In genomic region chr22:43884600-43885318, GRCh38 we compare ENCODE assay signal across 8 cellular contexts. TPM values are rescaled to one million over a fixed set of nuclear protein-coding genes. Genes with fewer than 3 reads are reported as not detected.
DNase-seq lines count a peak whose midpoint lies in the region; ATAC-seq and TF ChIP-seq lines count a peak whose summit lies in the region.

No MANE protein-coding gene starts in this region.

- H3K36me3 ChIP-seq in Caco-2 (ENCODE audit: control insufficient read depth, insufficient read depth, low read length) (no peaks in the 10 kb centered on the region), brain microvascular endothelial cell (replicated peaks) (no peaks in the 10 kb centered on the region)

- no peak overlapping the region for H3K4me3 Mint-ChIP-seq in Caco-2 (ENCODE audit: unreplicated experiment)
- H3K4me3 Mint-ChIP-seq in T-cell: no peak overlapping the region

- BruUV-seq in Caco-2 (replicated peaks; lab: Mats Ljungman, UMichigan): no TSS peak

- no peak overlapping the region for H3K27ac Mint-ChIP-seq in Caco-2 (ENCODE audit: unreplicated experiment)
- H3K27ac Mint-ChIP-seq in T-cell: no peak overlapping the region

- H3K27me3 ChIP-seq in Caco-2 (replicated peaks; ENCODE audit: control insufficient read depth, insufficient read depth, low read length) (no peaks in the 10 kb centered on the region), brain microvascular endothelial cell (replicated peaks) (peaks cover 5% of the 10 kb centered on the region)

- H3K36me3 Mint-ChIP-seq in Caco-2 (ENCODE audit: insufficient read depth, unreplicated experiment) (no peaks in the 10 kb centered on the region), T-cell (no peaks in the 10 kb centered on the region)

- H3K4me3 ChIP-seq in Caco-2 (ENCODE audit: low read depth, low read length) (no peak overlapping the region), brain microvascular endothelial cell (ENCODE audit: low read depth, low read length) (no peak overlapping the region)

- in situ Hi-C loops in brain microvascular endothelial cell (cut with HindIII; ENCODE audit: low pct_ligation_motif_present, low sequenced_read_pairs): no loop called here

- no peak for TF ChIP-seq EP300 in Ishikawa (IDR thresholded peaks at IDR 0.05; ENCODE audit: borderline replicate concordance)

- H3K4me1 ChIP-seq in Caco-2: no peaks in the 10 kb centered on the region

- intact Hi-C loops in Caco-2 (cut with micrococcal nuclease; ENCODE audit: unreplicated experiment) (loop anchor here (5.0 kb wide), 1 partner anchor 63 kb away; no protein-coding TSS in a partner anchor), left colon (cut with DNase I, micrococcal nuclease) (no loop called here)

- DNase-seq in Caco-2 (peak; percentile 46 to 65), T-cell (peak in 18 of 34 experiments; percentile 4 to 41 (median 21)), brain microvascular endothelial cell (peak; percentile 11), left colon (peak in 1 of 2 donors; percentile 74)
- peak; percentile 82 for DNase-seq in stimulated activated CD8-positive, alpha-beta memory T cell treated with anti-CD3 and anti-CD28 coated beads, Interleukin-4, amount 100 ng/mL, for 48 hours

- H3K4me1 Mint-ChIP-seq in Caco-2 (ENCODE audit: low read depth, unreplicated experiment) (no peaks in the 10 kb centered on the region), T-cell (no peaks in the 10 kb centered on the region)

- ATAC-seq in GM19452 (IDR thresholded peaks at IDR 0.05; ENCODE audit: unreplicated experiment): peak; percentile 83
- ATAC-seq in T-cell (replicated peaks in 1 of 4): no peak
- peak; percentile 54 for ATAC-seq in left colon
- no peak for ATAC-seq in GM19023 (IDR thresholded peaks at IDR 0.05; ENCODE audit: unreplicated experiment)

- H3K9me3 ChIP-seq in Caco-2: no peaks in the 10 kb centered on the region

- H3K27ac ChIP-seq in brain microvascular endothelial cell: no peak overlapping the region

- peak; percentile 65 for TF ChIP-seq RAD21 in Ishikawa (IDR thresholded peaks at IDR 0.05; ENCODE audit: low read depth)

- CTCF ChIA-PET in Caco-2 (lab: Charles Lee) (interaction anchor here (0.5 to 1.3 kb wide), 5 partner anchors 22 to 829 kb away, joined by 3 to 10 read pairs (median 5); no protein-coding TSS in a partner anchor), T-cell (lab: Charles Lee) (interaction anchor here in 1 of 2 donors (0.5 kb wide), 1 partner anchor 758 kb away, joined by 3 read pairs; no protein-coding TSS in a partner anchor)

- POLR2A ChIA-PET in Caco-2 (lab: Charles Lee): no interaction called here
- POLR2A ChIA-PET in T-cell (lab: Charles Lee): no interaction called here

- H3K9me3 Mint-ChIP-seq in Caco-2 (ENCODE audit: unreplicated experiment): no peaks in the 10 kb centered on the region
- H3K9me3 Mint-ChIP-seq in T-cell: no peaks in the 10 kb centered on the region

- H3K27me3 Mint-ChIP-seq in Caco-2 (ENCODE audit: insufficient read depth, unreplicated experiment) (peaks cover 17% of the 10 kb centered on the region), T-cell (peaks cover 28 to 41% of the 10 kb centered on the region in 2 donors)

- TF ChIP-seq CTCF in Caco-2 (IDR thresholded peaks at IDR 0.05; ENCODE audit: insufficient read depth in 1 of 2, low read depth in 1 of 2, low read length in 1 of 2, severe bottlenecking in 1 of 2, unreplicated experiment in 1 of 2) (peak; percentile 73 to 84), brain microvascular endothelial cell (IDR thresholded peaks at IDR 0.05; ENCODE audit: low read depth, low read length, missing control alignments) (peak; percentile 96)

TF ChIP-seq in Ishikawa, 13 proteins besides CTCF, POLR2A, EP300 and RAD21:
- TF ChIP-seq, protein P1, sequence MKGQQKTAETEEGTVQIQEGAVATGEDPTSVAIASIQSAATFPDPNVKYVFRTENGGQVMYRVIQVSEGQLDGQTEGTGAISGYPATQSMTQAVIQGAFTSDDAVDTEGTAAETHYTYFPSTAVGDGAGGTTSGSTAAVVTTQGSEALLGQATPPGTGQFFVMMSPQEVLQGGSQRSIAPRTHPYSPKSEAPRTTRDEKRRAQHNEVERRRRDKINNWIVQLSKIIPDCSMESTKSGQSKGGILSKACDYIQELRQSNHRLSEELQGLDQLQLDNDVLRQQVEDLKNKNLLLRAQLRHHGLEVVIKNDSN (IDR thresholded peaks at IDR 0.05): no peak
- TF ChIP-seq NFIC (IDR thresholded peaks at IDR 0.05) (no peak), TCF12 (IDR thresholded peaks at IDR 0.05; ENCODE audit: low read depth) (no peak), CEBPB (IDR thresholded peaks at IDR 0.05) (no peak), MAX (IDR thresholded peaks at IDR 0.05) (no peak), EGR1 (IDR thresholded peaks at IDR 0.05) (no peak), FOXM1 (IDR thresholded peaks at IDR 0.05; ENCODE audit: borderline replicate concordance, low read depth) (no peak), TEAD4 (IDR thresholded peaks at IDR 0.05) (no peak), YY1 (IDR thresholded peaks at IDR 0.05; ENCODE audit: low read depth) (no peak), CREB1 (IDR thresholded peaks at IDR 0.05; ENCODE audit: low read depth) (no peak), ZBTB7A (IDR thresholded peaks at IDR 0.05; ENCODE audit: low read depth) (no peak), TAF1 (IDR thresholded peaks at IDR 0.05; ENCODE audit: low read depth) (no peak)
- TF ChIP-seq, protein P2, sequence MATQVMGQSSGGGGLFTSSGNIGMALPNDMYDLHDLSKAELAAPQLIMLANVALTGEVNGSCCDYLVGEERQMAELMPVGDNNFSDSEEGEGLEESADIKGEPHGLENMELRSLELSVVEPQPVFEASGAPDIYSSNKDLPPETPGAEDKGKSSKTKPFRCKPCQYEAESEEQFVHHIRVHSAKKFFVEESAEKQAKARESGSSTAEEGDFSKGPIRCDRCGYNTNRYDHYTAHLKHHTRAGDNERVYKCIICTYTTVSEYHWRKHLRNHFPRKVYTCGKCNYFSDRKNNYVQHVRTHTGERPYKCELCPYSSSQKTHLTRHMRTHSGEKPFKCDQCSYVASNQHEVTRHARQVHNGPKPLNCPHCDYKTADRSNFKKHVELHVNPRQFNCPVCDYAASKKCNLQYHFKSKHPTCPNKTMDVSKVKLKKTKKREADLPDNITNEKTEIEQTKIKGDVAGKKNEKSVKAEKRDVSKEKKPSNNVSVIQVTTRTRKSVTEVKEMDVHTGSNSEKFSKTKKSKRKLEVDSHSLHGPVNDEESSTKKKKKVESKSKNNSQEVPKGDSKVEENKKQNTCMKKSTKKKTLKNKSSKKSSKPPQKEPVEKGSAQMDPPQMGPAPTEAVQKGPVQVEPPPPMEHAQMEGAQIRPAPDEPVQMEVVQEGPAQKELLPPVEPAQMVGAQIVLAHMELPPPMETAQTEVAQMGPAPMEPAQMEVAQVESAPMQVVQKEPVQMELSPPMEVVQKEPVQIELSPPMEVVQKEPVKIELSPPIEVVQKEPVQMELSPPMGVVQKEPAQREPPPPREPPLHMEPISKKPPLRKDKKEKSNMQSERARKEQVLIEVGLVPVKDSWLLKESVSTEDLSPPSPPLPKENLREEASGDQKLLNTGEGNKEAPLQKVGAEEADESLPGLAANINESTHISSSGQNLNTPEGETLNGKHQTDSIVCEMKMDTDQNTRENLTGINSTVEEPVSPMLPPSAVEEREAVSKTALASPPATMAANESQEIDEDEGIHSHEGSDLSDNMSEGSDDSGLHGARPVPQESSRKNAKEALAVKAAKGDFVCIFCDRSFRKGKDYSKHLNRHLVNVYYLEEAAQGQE (IDR thresholded peaks at IDR 0.05; ENCODE audit: low read depth): no peak

RNA-seq across cellular contexts. Expression of gene PNPLA5, which starts 7.1 kb away (rescaled TPM):
- total RNA-seq in Caco-2 (2022) (not detected in 2 replicates), T-cell (not detected), left colon (not detected)

RNA-seq across cellular contexts. Expression of gene SULT4A1, which starts 22.4 kb away (rescaled TPM):
- total RNA-seq in Caco-2 (2022) (not detected in 2 replicates), T-cell (not detected), left colon (under 1 TPM; 0.15 to 0.28 TPM)

RNA-seq across cellular contexts. Expression of gene PNPLA3, which starts 38.8 kb away (rescaled TPM):
- total RNA-seq in Caco-2 (2022) (3.5 and 5.0 TPM in 2 replicates), T-cell (under 1 TPM in 3 of 5 donors, not detected in 2; 0.13 to 0.26 (median 0.16) TPM), left colon (1 to 10 TPM in 1 of 2 donors, under 1 TPM in 1; 0.14 to 2.0 TPM)

Comparison
In these comparisons a context has a peak if more than half of its experiments do, and no peak if none do; other contexts are left out.
1. ATAC-seq: peak in GM19452 (single experiment) and left colon (single experiment); none in T-cell (0 of 4) and GM19023 (single experiment).